In the genomic region with DNA sequence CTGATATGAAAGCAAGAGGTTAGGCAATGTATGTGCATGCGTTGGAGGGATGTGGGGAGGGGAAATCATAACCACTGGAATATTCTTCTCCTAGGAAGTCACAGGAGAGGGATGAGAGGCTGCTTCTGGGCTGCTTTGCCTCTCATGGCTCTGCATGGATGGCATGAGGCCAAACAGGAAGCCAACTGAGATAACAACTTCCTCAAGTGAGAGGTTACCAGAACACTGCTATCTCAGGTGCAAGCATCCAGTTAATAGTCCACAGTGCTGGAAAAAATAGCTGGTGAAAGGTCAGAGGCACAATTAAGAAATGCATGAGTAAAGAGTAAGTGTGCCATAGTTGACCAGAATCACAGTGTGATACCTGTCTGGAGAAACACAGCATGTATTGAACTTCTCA, we compare ENCODE assay signal across 8 cellular contexts.
DNase-seq lines count a peak whose midpoint lies in the region; ATAC-seq and TF ChIP-seq lines count a peak whose summit lies in the region.

No MANE protein-coding gene starts in this region.

- H3K36me3 Mint-ChIP-seq in CD14-positive monocyte: no peaks in the 10 kb centered on the region

- H3K4me1 Mint-ChIP-seq in CD14-positive monocyte: peaks cover 4% of the 10 kb centered on the region

- H3K9me3 Mint-ChIP-seq in CD14-positive monocyte: peaks cover 0 to 3% (median 0%) of the 10 kb centered on the region in 7 donors

- H3K27ac ChIP-seq in colonic mucosa: peak overlapping the region; percentile 73

- no peaks in the 10 kb centered on the region for H3K4me1 ChIP-seq in colonic mucosa

- DNase-seq in CD1c-positive myeloid dendritic cell (ENCODE audit: extremely low spot score) (peak; percentile 16), NCI-H2196 treated with DMSO at 0.1 percent for 48 hours (lab: John Stamatoyannopoulos, UW; ENCODE audit: unreplicated experiment) (peak; percentile 41), colonic mucosa (peak; percentile 93), HCEC 1CT (no peak), NCI-H1092 (lab: John Stamatoyannopoulos, UW) (no peak), CD14-positive monocyte (ENCODE audit: low spot score) (no peak)

- H3K9ac ChIP-seq in colonic mucosa (ENCODE audit: low read depth in 2 of 2, low read length in 2 of 2): no peak overlapping the region

- no peak for TF ChIP-seq POLR2A in GM18505 (IDR thresholded peaks at IDR 0.05; ENCODE audit: borderline replicate concordance, extremely low read depth, insufficient read depth, insufficient read length)

- H3K36me3 ChIP-seq in colonic mucosa: no peaks in the 10 kb centered on the region

- TF ChIP-seq CTCF in colonic mucosa (IDR thresholded peaks at IDR 0.05) (no peak), CD14-positive monocyte (IDR thresholded peaks at IDR 0.05) (no peak)

- H3K27me3 ChIP-seq in colonic mucosa: no peaks in the 10 kb centered on the region

- H3K9me3 ChIP-seq in colonic mucosa: no peaks in the 10 kb centered on the region

- no peak overlapping the region for H3K4me3 Mint-ChIP-seq in CD14-positive monocyte

- no peak overlapping the region for H3K4me3 ChIP-seq in colonic mucosa

- ATAC-seq in GM18505 (IDR thresholded peaks at IDR 0.05; ENCODE audit: unreplicated experiment) (peak; percentile 60), HG02870 (IDR thresholded peaks at IDR 0.05; ENCODE audit: unreplicated experiment) (no peak)

- intact Hi-C loops in colonic mucosa (cut with DNase I): no loop called here
- intact Hi-C loops in CD14-positive monocyte (cut with micrococcal nuclease): no loop called here

- H3K27ac Mint-ChIP-seq in CD14-positive monocyte: no peak overlapping the region

- H3K27me3 Mint-ChIP-seq in CD14-positive monocyte (ENCODE audit: low read depth in 3 of 3): peaks cover 0 to 1% (median 0%) of the 10 kb centered on the region in 3 donors

Comparison
In these comparisons a context has a peak if more than half of its experiments do, and no peak if none do; other contexts are left out.
1. DNase-seq: peak in CD1c-positive myeloid dendritic cell (single experiment), NCI-H2196 treated with DMSO at 0.1 percent for 48 hours (single experiment) and colonic mucosa (single experiment); none in HCEC 1CT (single experiment), NCI-H1092 (single experiment) and CD14-positive monocyte (single experiment).